In genomic region chr15:98850991-98851776, GRCh38 we compare ENCODE assay signal across 8 cellular contexts.
A peak's percentile ranks its signal among the peaks of the same experiment; 100 is the strongest.
DNase-seq lines count a peak whose midpoint lies in the region; ATAC-seq and TF ChIP-seq lines count a peak whose summit lies in the region.

No MANE protein-coding gene starts in this region.

- H3K9me3 Mint-ChIP-seq in stimulated activated effector memory CD8-positive, alpha-beta T cell treated with anti-CD3 and anti-CD28 coated beads, Interleukin-12 subunit alpha, Interleukin-12 subunit beta, amount 100 ng/mL, for 72 hours: no peaks in the 10 kb centered on the region

- DNase-seq in AG09319 (ENCODE audit: extremely low read depth, low read depth) (no peak), NOMO-1 treated with DMSO at 0.1 percent for 48 hours (lab: John Stamatoyannopoulos, UW; ENCODE audit: unreplicated experiment) (peak; percentile 71), epithelial cell of prostate (ENCODE audit: low read depth, low spot score) (no peak), mucosa of gallbladder (ENCODE audit: low spot score) (peak; percentile 73)
- peak; percentile 28 for DNase-seq in activated CD8-positive, alpha-beta memory T cell treated with anti-CD3 and anti-CD28 coated beads, Interleukin-2, amount 50 U/mL, for 1 hour (ENCODE audit: extremely low read depth)
- DNase-seq in stimulated activated effector memory CD8-positive, alpha-beta T cell treated with anti-CD3 and anti-CD28 coated beads, Interleukin-12 subunit alpha, Interleukin-12 subunit beta, amount 100 ng/mL, for 72 hours (ENCODE audit: low spot score in 2 of 2): peak; percentile 35 to 72

- H3K4me1 Mint-ChIP-seq in stimulated activated effector memory CD8-positive, alpha-beta T cell treated with anti-CD3 and anti-CD28 coated beads, Interleukin-12 subunit alpha, Interleukin-12 subunit beta, amount 100 ng/mL, for 72 hours: peaks cover 38% of the 10 kb centered on the region

- H3K4me3 Mint-ChIP-seq in stimulated activated effector memory CD8-positive, alpha-beta T cell treated with anti-CD3 and anti-CD28 coated beads, Interleukin-12 subunit alpha, Interleukin-12 subunit beta, amount 100 ng/mL, for 72 hours: peak overlapping the region; percentile 96

- peak overlapping the region; percentile 95 for H3K27ac Mint-ChIP-seq in stimulated activated effector memory CD8-positive, alpha-beta T cell treated with anti-CD3 and anti-CD28 coated beads, Interleukin-12 subunit alpha, Interleukin-12 subunit beta, amount 100 ng/mL, for 72 hours

- ATAC-seq in GM18907 (IDR thresholded peaks at IDR 0.05; ENCODE audit: unreplicated experiment) (peak; percentile 45), HG03558 (IDR thresholded peaks at IDR 0.05; ENCODE audit: extremely low read depth, unreplicated experiment) (peak; percentile 36)
- ATAC-seq in stimulated activated effector memory CD8-positive, alpha-beta T cell treated with anti-CD3 and anti-CD28 coated beads, Interleukin-12 subunit alpha, Interleukin-12 subunit beta, amount 100 ng/mL, for 72 hours: peak; percentile 72

- H3K27ac ChIP-seq in epithelial cell of prostate: peak overlapping the region; percentile 71

- peaks cover 23% of the 10 kb centered on the region for H3K36me3 Mint-ChIP-seq in stimulated activated effector memory CD8-positive, alpha-beta T cell treated with anti-CD3 and anti-CD28 coated beads, Interleukin-12 subunit alpha, Interleukin-12 subunit beta, amount 100 ng/mL, for 72 hours

- TF ChIP-seq CTCF in AG09319 (IDR thresholded peaks at IDR 0.05; ENCODE audit: low read depth, low read length): peak; percentile 77

Comparison
In these comparisons a context has a peak if more than half of its experiments do, and no peak if none do; other contexts are left out.
1. DNase-seq: peak in NOMO-1 treated with DMSO at 0.1 percent for 48 hours (single experiment), activated CD8-positive, alpha-beta memory T cell treated with anti-CD3 and anti-CD28 coated beads, Interleukin-2, amount 50 U/mL, for 1 hour (single experiment), mucosa of gallbladder (single experiment) and stimulated activated effector memory CD8-positive, alpha-beta T cell treated with anti-CD3 and anti-CD28 coated beads, Interleukin-12 subunit alpha, Interleukin-12 subunit beta, amount 100 ng/mL, for 72 hours (2 of 2); none in AG09319 (single experiment) and epithelial cell of prostate (single experiment).
2. Peak in every context shown above with its lines, with median percentiles within 50 percentile points of each other: ATAC-seq.